Comparison of ENCODE assay signal across 11 cellular contexts in genomic region chr1:68141079-68141800, GRCh38.
DNase-seq lines count a peak whose midpoint lies in the region; ATAC-seq lines count a peak whose summit lies in the region.
"Had no signal": no experiment of that assay in that cellular context is flagged by ENCODE, and none has a peak within 500 bp of the region (broad histone marks: within the 10 kb centered on the region; RNA-seq: fewer than 3 reads in every experiment).

No MANE protein-coding gene starts in this region.

- no peaks in the 10 kb centered on the region for H3K36me3 Mint-ChIP-seq in activated naive CD4-positive, alpha-beta T cell treated with anti-CD3 and anti-CD28 coated beads, Interleukin-2, amount 10 ng/mL, durations not matched to agents 7 days and 5 days

- no peak overlapping the region for H3K27ac Mint-ChIP-seq in stimulated activated naive CD8-positive, alpha-beta T cell treated with anti-CD3 and anti-CD28 coated beads, Interleukin-15, amount 100 ng/mL, for 72 hours
- no peak overlapping the region for H3K27ac Mint-ChIP-seq in activated naive CD4-positive, alpha-beta T cell treated with anti-CD3 and anti-CD28 coated beads, Interleukin-2, amount 10 ng/mL, durations not matched to agents 7 days and 5 days

- peaks cover 4 to 13% of the 10 kb centered on the region in 2 donors for H3K36me3 ChIP-seq in esophagus (ENCODE audit: control insufficient read depth in 2 of 2, insufficient read depth in 2 of 2, low read length in 1 of 2)

- peak; percentile 79 for DNase-seq in M059J (ENCODE audit: low read depth)
- peak; percentile 34 for DNase-seq in medulla oblongata (ENCODE audit: extremely low spot score)
- peak; percentile 7 for DNase-seq in stromal cell of bone marrow (ENCODE audit: low read depth)
- DNase-seq in activated naive CD4-positive, alpha-beta T cell treated with anti-CD3 and anti-CD28 coated beads, Interleukin-2, amount 50 U/mL, for 16 hours: no peak
- DNase-seq in stimulated activated naive CD8-positive, alpha-beta T cell treated with anti-CD3 and anti-CD28 coated beads, Interleukin-15, amount 100 ng/mL, for 72 hours: no peak
- DNase-seq in activated naive CD4-positive, alpha-beta T cell treated with anti-CD3 and anti-CD28 coated beads, Interleukin-2, amount 10 ng/mL, durations not matched to agents 7 days and 5 days: no peak
- no peak for DNase-seq in hippocampal formation (lab: John Stamatoyannopoulos, UW)
- DNase-seq: activated CD4-positive, alpha-beta T cell treated with anti-CD3 and anti-CD28 coated beads, Interleukin-2, amount 50 U/mL, for 48 hours; stimulated activated CD4-positive, alpha-beta T cell treated with anti-CD3 and anti-CD28 coated beads, Interleukin-1b, Interleukin-23, amount 100 ng/mL, for 48 hours had no signal

- peak overlapping the region; percentile 40 to 68 for H3K27ac ChIP-seq in esophagus (ENCODE audit: low read depth in 2 of 2, low read length in 1 of 2)

- H3K4me1 Mint-ChIP-seq in stimulated activated naive CD8-positive, alpha-beta T cell treated with anti-CD3 and anti-CD28 coated beads, Interleukin-15, amount 100 ng/mL, for 72 hours: no peaks in the 10 kb centered on the region
- H3K4me1 Mint-ChIP-seq in activated naive CD4-positive, alpha-beta T cell treated with anti-CD3 and anti-CD28 coated beads, Interleukin-2, amount 10 ng/mL, durations not matched to agents 7 days and 5 days: no peaks in the 10 kb centered on the region
- H3K4me1 Mint-ChIP-seq: central memory CD8-positive, alpha-beta T cell had no signal

- 72 to 74% methylated on average over 10 of the region's 10 CpGs for WGBS in esophagus, 2 donors

- H3K4me3 Mint-ChIP-seq in stimulated activated naive CD8-positive, alpha-beta T cell treated with anti-CD3 and anti-CD28 coated beads, Interleukin-15, amount 100 ng/mL, for 72 hours: no peak overlapping the region
- H3K4me3 Mint-ChIP-seq in activated naive CD4-positive, alpha-beta T cell treated with anti-CD3 and anti-CD28 coated beads, Interleukin-2, amount 10 ng/mL, durations not matched to agents 7 days and 5 days: no peak overlapping the region
- H3K4me3 Mint-ChIP-seq: central memory CD8-positive, alpha-beta T cell had no signal

- H3K27me3 Mint-ChIP-seq in stimulated activated naive CD8-positive, alpha-beta T cell treated with anti-CD3 and anti-CD28 coated beads, Interleukin-15, amount 100 ng/mL, for 72 hours: peaks cover 11% of the 10 kb centered on the region
- no peaks in the 10 kb centered on the region for H3K27me3 Mint-ChIP-seq in activated naive CD4-positive, alpha-beta T cell treated with anti-CD3 and anti-CD28 coated beads, Interleukin-2, amount 10 ng/mL, durations not matched to agents 7 days and 5 days

- no peak for ATAC-seq in stimulated activated naive CD8-positive, alpha-beta T cell treated with anti-CD3 and anti-CD28 coated beads, Interleukin-15, amount 100 ng/mL, for 72 hours

- no peaks in the 10 kb centered on the region for H3K9me3 Mint-ChIP-seq in stimulated activated naive CD8-positive, alpha-beta T cell treated with anti-CD3 and anti-CD28 coated beads, Interleukin-15, amount 100 ng/mL, for 72 hours
- H3K9me3 Mint-ChIP-seq in activated naive CD4-positive, alpha-beta T cell treated with anti-CD3 and anti-CD28 coated beads, Interleukin-2, amount 10 ng/mL, durations not matched to agents 7 days and 5 days: no peaks in the 10 kb centered on the region
- H3K9me3 Mint-ChIP-seq: central memory CD8-positive, alpha-beta T cell had no signal

- CTCF ChIA-PET in activated naive CD4-positive, alpha-beta T cell treated with anti-CD3 and anti-CD28 coated beads, Interleukin-2, amount 10 ng/mL, durations not matched to agents 7 days and 5 days (lab: Charles Lee): interaction anchor here (1.1 kb wide), 1 partner anchor 9 kb away, joined by 3 read pairs; no protein-coding TSS in a partner anchor

- H3K4me1 ChIP-seq in esophagus (ENCODE audit: control insufficient read depth in 2 of 2, insufficient read depth in 2 of 2, low read length in 1 of 2): peaks cover 3% of the 10 kb centered on the region in 2 donors

- no peaks in the 10 kb centered on the region for H3K27me3 ChIP-seq in esophagus (ENCODE audit: control insufficient read depth in 1 of 2, insufficient read depth in 2 of 2, low read length in 2 of 2)

- H3K9me3 ChIP-seq in esophagus (ENCODE audit: control insufficient read depth in 2 of 2, insufficient read depth in 1 of 2, low read depth in 1 of 2, low read length in 1 of 2): no peaks in the 10 kb centered on the region

- H3K4me3 ChIP-seq in esophagus (ENCODE audit: low read depth in 1 of 2, low read length in 2 of 2): no peak overlapping the region

Comparison
In these comparisons a context has a peak if more than half of its experiments do, and no peak if none do; other contexts are left out.
1. DNase-seq: peak in M059J (single experiment), medulla oblongata (single experiment) and stromal cell of bone marrow (single experiment); none in activated naive CD4-positive, alpha-beta T cell treated with anti-CD3 and anti-CD28 coated beads, Interleukin-2, amount 50 U/mL, for 16 hours (single experiment), stimulated activated naive CD8-positive, alpha-beta T cell treated with anti-CD3 and anti-CD28 coated beads, Interleukin-15, amount 100 ng/mL, for 72 hours (0 of 2), activated naive CD4-positive, alpha-beta T cell treated with anti-CD3 and anti-CD28 coated beads, Interleukin-2, amount 10 ng/mL, durations not matched to agents 7 days and 5 days (single experiment) and hippocampal formation (0 of 2).